Comparison of ENCODE assay signal across 11 cellular contexts in the genomic region with DNA sequence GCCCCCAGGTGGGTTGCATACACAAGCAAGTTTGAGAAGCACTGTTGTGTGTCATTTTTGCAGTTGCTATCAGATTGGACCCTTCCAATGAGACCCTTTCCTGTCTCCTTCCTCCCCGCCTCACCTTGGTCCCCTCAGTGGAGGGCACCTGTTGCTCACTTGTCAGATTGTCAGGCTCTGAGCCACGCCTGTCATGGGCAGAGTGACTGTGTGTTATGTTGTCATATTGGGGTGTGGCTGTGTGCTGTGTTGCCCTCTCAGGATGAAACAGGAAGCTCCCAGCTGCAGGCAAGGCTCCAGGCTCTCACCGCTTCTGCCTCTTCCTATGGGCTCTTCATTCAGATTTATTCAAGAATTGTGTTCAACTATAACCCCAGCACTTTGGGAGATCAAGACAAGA.
DNase-seq lines count a peak whose midpoint lies in the region; ATAC-seq and TF ChIP-seq lines count a peak whose summit lies in the region.
"Had no signal": no experiment of that assay in that cellular context is flagged by ENCODE, and none has a peak within 500 bp of the region (broad histone marks: within the 10 kb centered on the region; RNA-seq: fewer than 3 reads in every experiment).

No MANE protein-coding gene starts in this region.

- no peak overlapping the region for H3K18ac ChIP-seq in trophoblast cell (ENCODE audit: low read length)

- H3K4me1 ChIP-seq in body of pancreas (peaks cover 23% of the 10 kb centered on the region), trophoblast cell (ENCODE audit: control insufficient read depth in 1 of 2, insufficient read depth in 2 of 2, low read length in 2 of 2) (peaks cover 4 to 9% of the 10 kb centered on the region in 2 experiments)
- H3K4me1 ChIP-seq: gastrocnemius medialis had no signal

- H3K23ac ChIP-seq in trophoblast cell (ENCODE audit: low read length), result no peak overlapping the region

- TF ChIP-seq POLR2A in body of pancreas (IDR thresholded peaks at IDR 0.05), result no peak

- H3K27me3 Mint-ChIP-seq in activated naive CD4-positive, alpha-beta T cell treated with anti-CD3 and anti-CD28 coated beads for 36 hours (ENCODE audit: low read depth), result no peaks in the 10 kb centered on the region
- no peaks in the 10 kb centered on the region for H3K27me3 Mint-ChIP-seq in activated T-helper 2 cell treated with anti-CD3 and anti-CD28 coated beads, Interferon-gamma antibody, Interleukin-2, Interleukin-4, amounts not matched to agents 10 μg/mL and 5 μg/mL and 100 μg/mL, durations not matched to agents 14 hours and 24 hours and 36 hours (ENCODE audit: low read depth)
- H3K27me3 Mint-ChIP-seq: stimulated activated memory B cell treated with anti-CD40 and anti-IgM and Interleukin-4, amounts not matched to agents 10 μg/mL and 1 μg/mL and 100 μg/mL, for 72 hours had no signal

- H2BK120ac ChIP-seq in trophoblast cell (ENCODE audit: insufficient read depth, low read length, poor library complexity), result no peak overlapping the region

- no peak overlapping the region for H3K4me3 ChIP-seq in body of pancreas
- no peak overlapping the region for H3K4me3 ChIP-seq in trophoblast cell (ENCODE audit: low read depth, low read length)
- H3K4me3 ChIP-seq: gastrocnemius medialis had no signal

- no peak overlapping the region for H2AFZ ChIP-seq in trophoblast cell (ENCODE audit: insufficient read depth, low read length, poor library complexity)

- no peak overlapping the region for H2BK12ac ChIP-seq in trophoblast cell (ENCODE audit: low read length)

- H4K12ac ChIP-seq in trophoblast cell (ENCODE audit: low read depth, low read length), result no peak overlapping the region

- WGBS in body of pancreas, 2 donors, result 84 to 90% methylated on average over 3 of the region's 3 CpGs
- no CpG with 5 or more reads among the region's 3 CpGs for WGBS in trophoblast cell (ENCODE audit: extremely low coverage, insufficient coverage, insufficient read length)

- H3K14ac ChIP-seq in trophoblast cell (ENCODE audit: low read length), result no peak overlapping the region

- H3K79me1 ChIP-seq in trophoblast cell (ENCODE audit: low read length), result no peaks in the 10 kb centered on the region

- intact Hi-C loops in activated naive CD4-positive, alpha-beta T cell treated with anti-CD3 and anti-CD28 coated beads for 36 hours (cut with micrococcal nuclease), result no loop called here
- intact Hi-C loops in activated T-helper 2 cell treated with anti-CD3 and anti-CD28 coated beads, Interferon-gamma antibody, Interleukin-2, Interleukin-4, amounts not matched to agents 10 μg/mL and 5 μg/mL and 100 μg/mL, durations not matched to agents 14 hours and 24 hours and 36 hours (cut with micrococcal nuclease), result no loop called here
- intact Hi-C loops in posterior vena cava (cut with DNase I) (no loop called here), body of pancreas (cut with DNase I) (no loop called here)

- no peak overlapping the region for H3K4ac ChIP-seq in trophoblast cell (ENCODE audit: low read depth, low read length)

- no peak overlapping the region for H3K27ac Mint-ChIP-seq in activated naive CD4-positive, alpha-beta T cell treated with anti-CD3 and anti-CD28 coated beads for 36 hours
- peak overlapping the region; percentile 10 for H3K27ac Mint-ChIP-seq in activated T-helper 2 cell treated with anti-CD3 and anti-CD28 coated beads, Interferon-gamma antibody, Interleukin-2, Interleukin-4, amounts not matched to agents 10 μg/mL and 5 μg/mL and 100 μg/mL, durations not matched to agents 14 hours and 24 hours and 36 hours
- H3K27ac Mint-ChIP-seq: stimulated activated memory B cell treated with anti-CD40 and anti-IgM and Interleukin-4, amounts not matched to agents 10 μg/mL and 1 μg/mL and 100 μg/mL, for 72 hours had no signal

- no peaks in the 10 kb centered on the region for H3K36me3 ChIP-seq in body of pancreas (replicated peaks in 1 of 2; ENCODE audit: insufficient read depth in 1 of 2, low read depth in 2 of 2)
- no peaks in the 10 kb centered on the region for H3K36me3 ChIP-seq in trophoblast cell (ENCODE audit: control insufficient read depth in 1 of 2, insufficient read depth in 2 of 2, low read length in 2 of 2)
- H3K36me3 ChIP-seq: gastrocnemius medialis had no signal

- H3K9ac ChIP-seq in trophoblast cell (ENCODE audit: low read length), result no peak overlapping the region
- H3K9ac ChIP-seq: KMS-11 had no signal

- H3K27ac ChIP-seq in body of pancreas, result no peak overlapping the region
- no peak overlapping the region for H3K27ac ChIP-seq in trophoblast cell (ENCODE audit: low read depth, low read length)
- H3K27ac ChIP-seq: gastrocnemius medialis, KMS-11 had no signal

- H3K9me3 ChIP-seq in body of pancreas (no peaks in the 10 kb centered on the region), trophoblast cell (ENCODE audit: insufficient read depth, low read depth, low read length) (no peaks in the 10 kb centered on the region)
- H3K9me3 ChIP-seq: gastrocnemius medialis had no signal

- H3K4me3 Mint-ChIP-seq in activated naive CD4-positive, alpha-beta T cell treated with anti-CD3 and anti-CD28 coated beads for 36 hours, result no peak overlapping the region
- no peak overlapping the region for H3K4me3 Mint-ChIP-seq in activated T-helper 2 cell treated with anti-CD3 and anti-CD28 coated beads, Interferon-gamma antibody, Interleukin-2, Interleukin-4, amounts not matched to agents 10 μg/mL and 5 μg/mL and 100 μg/mL, durations not matched to agents 14 hours and 24 hours and 36 hours (ENCODE audit: low read depth)
- H3K4me3 Mint-ChIP-seq: stimulated activated memory B cell treated with anti-CD40 and anti-IgM and Interleukin-4, amounts not matched to agents 10 μg/mL and 1 μg/mL and 100 μg/mL, for 72 hours had no signal

- ATAC-seq in body of pancreas, result no peak
- ATAC-seq: gastrocnemius medialis; stimulated activated memory B cell treated with anti-CD40 and anti-IgM and Interleukin-4, amounts not matched to agents 10 μg/mL and 1 μg/mL and 100 μg/mL, for 72 hours had no signal

- CTCF ChIA-PET in activated naive CD4-positive, alpha-beta T cell treated with anti-CD3 and anti-CD28 coated beads for 36 hours (lab: Charles Lee), result no interaction called here

- H3K36me3 Mint-ChIP-seq in activated naive CD4-positive, alpha-beta T cell treated with anti-CD3 and anti-CD28 coated beads for 36 hours (ENCODE audit: low read depth), result no peaks in the 10 kb centered on the region
- no peaks in the 10 kb centered on the region for H3K36me3 Mint-ChIP-seq in activated T-helper 2 cell treated with anti-CD3 and anti-CD28 coated beads, Interferon-gamma antibody, Interleukin-2, Interleukin-4, amounts not matched to agents 10 μg/mL and 5 μg/mL and 100 μg/mL, durations not matched to agents 14 hours and 24 hours and 36 hours (ENCODE audit: low read depth)

- no peak overlapping the region for H2AK5ac ChIP-seq in trophoblast cell (ENCODE audit: low read length)

- no peak overlapping the region for H2BK5ac ChIP-seq in trophoblast cell (ENCODE audit: low read depth, low read length, poor library complexity)

- no peaks in the 10 kb centered on the region for H3K9me3 Mint-ChIP-seq in activated naive CD4-positive, alpha-beta T cell treated with anti-CD3 and anti-CD28 coated beads for 36 hours
- H3K9me3 Mint-ChIP-seq in activated T-helper 2 cell treated with anti-CD3 and anti-CD28 coated beads, Interferon-gamma antibody, Interleukin-2, Interleukin-4, amounts not matched to agents 10 μg/mL and 5 μg/mL and 100 μg/mL, durations not matched to agents 14 hours and 24 hours and 36 hours, result no peaks in the 10 kb centered on the region
- H3K9me3 Mint-ChIP-seq: stimulated activated memory B cell treated with anti-CD40 and anti-IgM and Interleukin-4, amounts not matched to agents 10 μg/mL and 1 μg/mL and 100 μg/mL, for 72 hours had no signal

- H3K79me2 ChIP-seq in trophoblast cell (ENCODE audit: control insufficient read depth, insufficient read depth, low read length, poor library complexity), result no peaks in the 10 kb centered on the region

- no peak overlapping the region for H4K8ac ChIP-seq in trophoblast cell (ENCODE audit: low read depth, low read length)

- no peak overlapping the region for H4K91ac ChIP-seq in trophoblast cell (ENCODE audit: low read depth, low read length)

- H3K4me2 ChIP-seq in trophoblast cell (ENCODE audit: low read length), result no peak overlapping the region
- H3K4me2 ChIP-seq: KMS-11 had no signal

- DNase-seq in activated naive CD4-positive, alpha-beta T cell treated with anti-CD3 and anti-CD28 coated beads for 36 hours, result peak; percentile 33
- no peak for DNase-seq in activated naive CD4-positive, alpha-beta T cell treated with anti-CD3 and anti-CD28 coated beads, Interleukin-2, amount 50 U/mL, for 16 hours
- peak; percentile 32 for DNase-seq in MV-4-11 (lab: John Stamatoyannopoulos, UW)
- DNase-seq in activated T-helper 2 cell treated with anti-CD3 and anti-CD28 coated beads, Interferon-gamma antibody, Interleukin-2, Interleukin-4, amounts not matched to agents 10 μg/mL and 5 μg/mL and 100 μg/mL, durations not matched to agents 14 hours and 24 hours and 36 hours (ENCODE audit: low spot score), result no peak
- peak; percentile 79 for DNase-seq in posterior vena cava (ENCODE audit: low spot score)
- DNase-seq in body of pancreas, result no peak
- DNase-seq in trophoblast cell, result no peak
- no peak for DNase-seq in NCI-H187 treated with DMSO at 0.1 percent for 48 hours (lab: John Stamatoyannopoulos, UW)
- DNase-seq: gastrocnemius medialis had no signal

- no peak for TF ChIP-seq CTCF in body of pancreas (IDR thresholded peaks at IDR 0.05)

- H3K27me3 ChIP-seq in body of pancreas, result no peaks in the 10 kb centered on the region
- H3K27me3 ChIP-seq in trophoblast cell (ENCODE audit: insufficient read depth, low read length), result no peaks in the 10 kb centered on the region
- H3K27me3 ChIP-seq: gastrocnemius medialis had no signal

- peaks cover 3% of the 10 kb centered on the region for H3K4me1 Mint-ChIP-seq in activated naive CD4-positive, alpha-beta T cell treated with anti-CD3 and anti-CD28 coated beads for 36 hours (ENCODE audit: low read depth)
- peaks cover 9% of the 10 kb centered on the region for H3K4me1 Mint-ChIP-seq in activated T-helper 2 cell treated with anti-CD3 and anti-CD28 coated beads, Interferon-gamma antibody, Interleukin-2, Interleukin-4, amounts not matched to agents 10 μg/mL and 5 μg/mL and 100 μg/mL, durations not matched to agents 14 hours and 24 hours and 36 hours (ENCODE audit: low read depth)

Comparison
In these comparisons a context has a peak if more than half of its experiments do, and no peak if none do; other contexts are left out.
1. DNase-seq: peak in activated naive CD4-positive, alpha-beta T cell treated with anti-CD3 and anti-CD28 coated beads for 36 hours (single experiment), MV-4-11 (single experiment) and posterior vena cava (single experiment); none in activated naive CD4-positive, alpha-beta T cell treated with anti-CD3 and anti-CD28 coated beads, Interleukin-2, amount 50 U/mL, for 16 hours (single experiment), activated T-helper 2 cell treated with anti-CD3 and anti-CD28 coated beads, Interferon-gamma antibody, Interleukin-2, Interleukin-4, amounts not matched to agents 10 μg/mL and 5 μg/mL and 100 μg/mL, durations not matched to agents 14 hours and 24 hours and 36 hours (single experiment), body of pancreas (0 of 4), trophoblast cell (0 of 2) and NCI-H187 treated with DMSO at 0.1 percent for 48 hours (single experiment).